ENCODE assay signal across 12 cellular contexts in the genomic region with DNA sequence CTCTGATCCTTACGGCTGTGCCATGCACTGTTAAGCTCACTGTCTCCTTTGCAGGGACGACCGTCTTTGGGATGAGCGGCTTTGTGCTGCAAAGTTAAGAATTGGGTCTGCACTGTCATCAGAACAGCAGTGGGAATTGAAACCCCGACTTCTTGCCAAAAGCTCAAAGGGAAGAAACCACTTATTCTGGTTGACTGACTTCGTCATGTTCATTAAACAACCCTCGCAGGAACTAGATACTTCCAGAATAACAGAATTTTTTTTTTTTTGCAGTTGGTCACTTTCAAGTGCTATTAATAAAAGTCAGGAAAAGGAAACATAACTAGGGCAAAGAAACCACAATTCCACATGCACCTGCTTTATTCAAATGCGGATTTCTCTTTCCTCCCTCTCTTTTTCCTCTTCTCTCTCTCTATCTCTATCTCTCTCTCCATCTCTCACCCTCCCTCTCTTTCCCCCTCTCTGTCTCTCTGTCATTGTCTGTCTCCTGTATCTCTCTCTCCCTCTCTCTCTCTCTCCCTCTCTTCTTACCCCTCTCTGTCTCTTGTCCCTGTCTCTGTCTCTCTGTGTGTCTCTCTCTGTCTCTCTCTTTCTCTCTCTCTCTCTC. TPM values are rescaled to one million over a fixed set of nuclear protein-coding genes. Genes with fewer than 3 reads are reported as not detected.
DNase-seq lines count a peak whose midpoint lies in the region; ATAC-seq and TF ChIP-seq lines count a peak whose summit lies in the region.
"Had no signal": no experiment of that assay in that cellular context is flagged by ENCODE, and none has a peak within 500 bp of the region (broad histone marks: within the 10 kb centered on the region; RNA-seq: fewer than 3 reads in every experiment).

No MANE protein-coding gene starts in this region.

- H3K9me3 Mint-ChIP-seq in activated naive CD8-positive, alpha-beta T cell treated with anti-CD3 and anti-CD28 coated beads, Interleukin-2, amount 10 ng/mL, durations not matched to agents 7 days and 5 days = no peaks in the 10 kb centered on the region
- no peaks in the 10 kb centered on the region for H3K9me3 Mint-ChIP-seq in activated naive CD8-positive, alpha-beta T cell treated with anti-CD3 and anti-CD28 coated beads for 36 hours

- WGBS in sigmoid colon, 2 donors = 34 to 59% methylated on average over 8 of the region's 8 CpGs
- WGBS in trophoblast cell (ENCODE audit: extremely low coverage, insufficient coverage, insufficient read length) = no CpG with 5 or more reads among the region's 8 CpGs

- no peak for TF ChIP-seq CTCF in sigmoid colon (IDR thresholded peaks at IDR 0.05)

- H3K79me1 ChIP-seq in trophoblast cell (ENCODE audit: low read length) = no peaks in the 10 kb centered on the region

- H3K14ac ChIP-seq in trophoblast cell (ENCODE audit: low read length) = no peak overlapping the region

- POLR2A ChIA-PET in activated naive CD8-positive, alpha-beta T cell treated with anti-CD3 and anti-CD28 coated beads, Interleukin-2, amount 10 ng/mL, durations not matched to agents 7 days and 5 days (lab: Charles Lee) = interaction anchor here (1.0 kb wide), 1 partner anchor 17 kb away, joined by 3 read pairs; a partner anchor contains a TSS

- H2BK5ac ChIP-seq in trophoblast cell (ENCODE audit: low read depth, low read length, poor library complexity) = no peak overlapping the region

- no peak overlapping the region for H4K91ac ChIP-seq in trophoblast cell (ENCODE audit: low read depth, low read length)

- no peaks in the 10 kb centered on the region for H3K4me1 ChIP-seq in sigmoid colon
- H3K4me1 ChIP-seq in trophoblast cell (ENCODE audit: control insufficient read depth in 1 of 2, insufficient read depth in 2 of 2, low read length in 2 of 2) = no peaks in the 10 kb centered on the region

- no peak overlapping the region for H2AFZ ChIP-seq in trophoblast cell (ENCODE audit: insufficient read depth, low read length, poor library complexity)

- no peak overlapping the region for H2AK5ac ChIP-seq in trophoblast cell (ENCODE audit: low read length)

- H3K36me3 Mint-ChIP-seq in activated naive CD8-positive, alpha-beta T cell treated with anti-CD3 and anti-CD28 coated beads, Interleukin-2, amount 10 ng/mL, durations not matched to agents 7 days and 5 days = no peaks in the 10 kb centered on the region
- H3K36me3 Mint-ChIP-seq in activated naive CD8-positive, alpha-beta T cell treated with anti-CD3 and anti-CD28 coated beads for 36 hours = no peaks in the 10 kb centered on the region

- TF ChIP-seq EP300 in sigmoid colon (IDR thresholded peaks at IDR 0.05) = no peak

- H3K9me3 ChIP-seq in sigmoid colon = no peaks in the 10 kb centered on the region
- H3K9me3 ChIP-seq in trophoblast cell (ENCODE audit: insufficient read depth, low read depth, low read length) = no peaks in the 10 kb centered on the region
- H3K9me3 ChIP-seq: heart left ventricle had no signal

- H3K27ac ChIP-seq in sigmoid colon (no peak overlapping the region), trophoblast cell (ENCODE audit: low read depth, low read length) (no peak overlapping the region)
- H3K27ac ChIP-seq: heart left ventricle had no signal

- no peaks in the 10 kb centered on the region for H3K79me2 ChIP-seq in trophoblast cell (ENCODE audit: control insufficient read depth, insufficient read depth, low read length, poor library complexity)

- H2BK120ac ChIP-seq in trophoblast cell (ENCODE audit: insufficient read depth, low read length, poor library complexity) = no peak overlapping the region

- H3K18ac ChIP-seq in trophoblast cell (ENCODE audit: low read length) = no peak overlapping the region

- ATAC-seq in activated naive CD8-positive, alpha-beta T cell treated with anti-CD3 and anti-CD28 coated beads, Interleukin-2, amount 10 ng/mL, durations not matched to agents 7 days and 5 days (ENCODE audit: low read depth) = no peak
- ATAC-seq in HG02610 (IDR thresholded peaks at IDR 0.05; ENCODE audit: unreplicated experiment) = peak; percentile 79
- ATAC-seq: HCT116 had no signal

- H3K36me3 ChIP-seq in sigmoid colon = no peaks in the 10 kb centered on the region
- H3K36me3 ChIP-seq in trophoblast cell (ENCODE audit: control insufficient read depth in 1 of 2, insufficient read depth in 2 of 2, low read length in 2 of 2) = no peaks in the 10 kb centered on the region
- H3K36me3 ChIP-seq: heart left ventricle had no signal

- no peak overlapping the region for H4K12ac ChIP-seq in trophoblast cell (ENCODE audit: low read depth, low read length)

- H3K27me3 Mint-ChIP-seq in activated naive CD8-positive, alpha-beta T cell treated with anti-CD3 and anti-CD28 coated beads, Interleukin-2, amount 10 ng/mL, durations not matched to agents 7 days and 5 days = peaks cover 19% of the 10 kb centered on the region
- H3K27me3 Mint-ChIP-seq in activated naive CD8-positive, alpha-beta T cell treated with anti-CD3 and anti-CD28 coated beads for 36 hours = peaks cover 14% of the 10 kb centered on the region

- H3K27me3 ChIP-seq in sigmoid colon (no peaks in the 10 kb centered on the region), trophoblast cell (ENCODE audit: insufficient read depth, low read length) (no peaks in the 10 kb centered on the region)

- H3K4me2 ChIP-seq in trophoblast cell (ENCODE audit: low read length) = no peak overlapping the region

- H3K4me1 Mint-ChIP-seq in activated naive CD8-positive, alpha-beta T cell treated with anti-CD3 and anti-CD28 coated beads, Interleukin-2, amount 10 ng/mL, durations not matched to agents 7 days and 5 days = peaks cover 9% of the 10 kb centered on the region
- H3K4me1 Mint-ChIP-seq in activated naive CD8-positive, alpha-beta T cell treated with anti-CD3 and anti-CD28 coated beads for 36 hours = peaks cover 3% of the 10 kb centered on the region

- H3K4ac ChIP-seq in trophoblast cell (ENCODE audit: low read depth, low read length) = no peak overlapping the region

- no peak overlapping the region for H3K23ac ChIP-seq in trophoblast cell (ENCODE audit: low read length)

- no peak overlapping the region for H3K9ac ChIP-seq in trophoblast cell (ENCODE audit: low read length)

- no peak overlapping the region for H3K4me3 ChIP-seq in sigmoid colon
- no peak overlapping the region for H3K4me3 ChIP-seq in trophoblast cell (ENCODE audit: low read depth, low read length)
- H3K4me3 ChIP-seq: heart left ventricle had no signal

- H2BK12ac ChIP-seq in trophoblast cell (ENCODE audit: low read length) = no peak overlapping the region

- H4K8ac ChIP-seq in trophoblast cell (ENCODE audit: low read depth, low read length) = no peak overlapping the region

- H3K4me3 Mint-ChIP-seq in activated naive CD8-positive, alpha-beta T cell treated with anti-CD3 and anti-CD28 coated beads, Interleukin-2, amount 10 ng/mL, durations not matched to agents 7 days and 5 days = peak overlapping the region; percentile 39
- H3K4me3 Mint-ChIP-seq in activated naive CD8-positive, alpha-beta T cell treated with anti-CD3 and anti-CD28 coated beads for 36 hours = no peak overlapping the region

- TF ChIP-seq POLR2A in sigmoid colon (IDR thresholded peaks at IDR 0.05) = no peak

- no peak for DNase-seq in activated naive CD8-positive, alpha-beta T cell treated with anti-CD3 and anti-CD28 coated beads, Interleukin-2, amount 10 ng/mL, durations not matched to agents 7 days and 5 days
- DNase-seq in activated naive CD8-positive, alpha-beta T cell treated with anti-CD3 and anti-CD28 coated beads for 36 hours = no peak
- DNase-seq in LHCN-M2 (ENCODE audit: low read depth) (peak; percentile 15), sigmoid colon (peak; percentile 9), trophoblast cell (no peak), ecto neural progenitor cell (ENCODE audit: low spot score) (no peak)
- DNase-seq in stimulated activated CD4-positive, alpha-beta T cell treated with anti-CD3 and anti-CD28 coated beads, Interleukin-2, amount 100 ng/mL, for 24 hours = no peak
- DNase-seq: activated CD4-positive, alpha-beta T cell treated with anti-CD3 and anti-CD28 coated beads, Interleukin-2, amount 50 U/mL, for 1 hour; heart left ventricle; NCI-H774 had no signal

- intact Hi-C loops in sigmoid colon (cut with DNase I) = no loop called here

- peak overlapping the region; percentile 62 for H3K27ac Mint-ChIP-seq in activated naive CD8-positive, alpha-beta T cell treated with anti-CD3 and anti-CD28 coated beads, Interleukin-2, amount 10 ng/mL, durations not matched to agents 7 days and 5 days
- H3K27ac Mint-ChIP-seq in activated naive CD8-positive, alpha-beta T cell treated with anti-CD3 and anti-CD28 coated beads for 36 hours = no peak overlapping the region

RNA-seq across cellular contexts. Expression of a gene that starts 12.3 kb away (rescaled TPM):
- total RNA-seq in activated naive CD8-positive, alpha-beta T cell treated with anti-CD3 and anti-CD28 coated beads, Interleukin-2, amount 10 ng/mL, durations not matched to agents 7 days and 5 days = not detected
- under 1 TPM; 0.27 to 0.30 TPM for total RNA-seq in activated naive CD8-positive, alpha-beta T cell treated with anti-CD3 and anti-CD28 coated beads for 36 hours
- total RNA-seq in LHCN-M2 (2014; rRNA removed) (not detected in 2 replicates), sigmoid colon (under 1 TPM; 0.28 to 0.95 (median 0.43) TPM)
- not detected for polyA plus RNA-seq in LHCN-M2 (2012)
- polyA plus RNA-seq in sigmoid colon = under 1 TPM; 0.23 to 0.60 (median 0.50) TPM
- 0.08 and 0.10 TPM in 2 replicates for polyA plus RNA-seq in trophoblast cell (2013)

RNA-seq across cellular contexts. Expression of a gene that starts 17.2 kb away (rescaled TPM):
- 10 to 100 TPM; 21.4 to 25.8 TPM for total RNA-seq in activated naive CD8-positive, alpha-beta T cell treated with anti-CD3 and anti-CD28 coated beads, Interleukin-2, amount 10 ng/mL, durations not matched to agents 7 days and 5 days
- total RNA-seq in activated naive CD8-positive, alpha-beta T cell treated with anti-CD3 and anti-CD28 coated beads for 36 hours = 10 to 100 TPM; 18.6 to 22.0 TPM
- total RNA-seq in LHCN-M2 (2014; rRNA removed) (35.8 and 47.6 TPM in 2 replicates), sigmoid colon (10 to 100 TPM; 19.4 to 42.0 (median 24.2) TPM)
- 22.0 TPM for polyA plus RNA-seq in LHCN-M2 (2012)
- polyA plus RNA-seq in sigmoid colon = 10 to 100 TPM in 1 of 3 donors, 1 to 10 TPM in 2; 3.6 to 14.0 (median 3.7) TPM
- 13.3 and 13.4 TPM in 2 replicates for polyA plus RNA-seq in trophoblast cell (2013)

Comparison
In these comparisons a context has a peak if more than half of its experiments do, and no peak if none do; other contexts are left out.
1. DNase-seq: peak in LHCN-M2 (single experiment) and sigmoid colon (single experiment); none in activated naive CD8-positive, alpha-beta T cell treated with anti-CD3 and anti-CD28 coated beads, Interleukin-2, amount 10 ng/mL, durations not matched to agents 7 days and 5 days (single experiment), activated naive CD8-positive, alpha-beta T cell treated with anti-CD3 and anti-CD28 coated beads for 36 hours (single experiment), trophoblast cell (0 of 2), stimulated activated CD4-positive, alpha-beta T cell treated with anti-CD3 and anti-CD28 coated beads, Interleukin-2, amount 100 ng/mL, for 24 hours (0 of 2) and ecto neural progenitor cell (single experiment).